In genomic region chr10:77080361-77081027, GRCh38 we compare ENCODE assay signal across 23 cellular contexts.
"Had no signal": no experiment of that assay in that cellular context is flagged by ENCODE, and none has a peak within 500 bp of the region (broad histone marks: within the 10 kb centered on the region; RNA-seq: fewer than 3 reads in every experiment).

No MANE protein-coding gene starts in this region.

- H3K27ac ChIP-seq: left lung, parathyroid adenoma, right atrium auricular region, thoracic aorta had no signal

- H3K9me3 Mint-ChIP-seq: activated CD4-positive, alpha-beta memory T cell treated with anti-CD3 and anti-CD28 coated beads for 36 hours; activated CD4-positive, alpha-beta T cell treated with anti-CD3 and anti-CD28 coated beads, Interleukin-2, amount 10 ng/mL, durations not matched to agents 24 days and 14 days; activated naive CD4-positive, alpha-beta T cell treated with anti-CD3 and anti-CD28 coated beads, Interleukin-2, amount 10 ng/mL, durations not matched to agents 7 days and 5 days; activated naive CD8-positive, alpha-beta T cell treated with anti-CD3 and anti-CD28 coated beads, Interleukin-2, amount 10 ng/mL, durations not matched to agents 7 days and 5 days; brain; nephron progenitor cell had no signal

- H3K79me2 ChIP-seq: parathyroid adenoma had no signal

- H3K27me3 ChIP-seq: ascending aorta, left lung, right atrium auricular region, spleen had no signal

- H3K4me3 Mint-ChIP-seq: activated CD4-positive, alpha-beta memory T cell treated with anti-CD3 and anti-CD28 coated beads for 36 hours; activated CD4-positive, alpha-beta T cell treated with anti-CD3 and anti-CD28 coated beads, Interleukin-2, amount 10 ng/mL, durations not matched to agents 24 days and 14 days; activated naive CD4-positive, alpha-beta T cell treated with anti-CD3 and anti-CD28 coated beads, Interleukin-2, amount 10 ng/mL, durations not matched to agents 7 days and 5 days; activated naive CD8-positive, alpha-beta T cell treated with anti-CD3 and anti-CD28 coated beads, Interleukin-2, amount 10 ng/mL, durations not matched to agents 7 days and 5 days; nephron progenitor cell; T-helper 17 cell had no signal

- H3K36me3 ChIP-seq: left lung, right atrium auricular region, spleen had no signal

- H2AFZ ChIP-seq: parathyroid adenoma had no signal

- H3K4me3 ChIP-seq: ascending aorta, left lung, lung, right atrium auricular region, spleen, thoracic aorta had no signal

- H3K4me1 Mint-ChIP-seq: activated CD4-positive, alpha-beta T cell treated with anti-CD3 and anti-CD28 coated beads, Interleukin-2, amount 10 ng/mL, durations not matched to agents 24 days and 14 days; activated naive CD4-positive, alpha-beta T cell treated with anti-CD3 and anti-CD28 coated beads, Interleukin-2, amount 10 ng/mL, durations not matched to agents 7 days and 5 days; activated naive CD8-positive, alpha-beta T cell treated with anti-CD3 and anti-CD28 coated beads, Interleukin-2, amount 10 ng/mL, durations not matched to agents 7 days and 5 days; T-helper 17 cell had no signal

- H3K9me3 ChIP-seq: ascending aorta, left lung, right atrium auricular region, spleen, thoracic aorta had no signal

- H3K27me3 Mint-ChIP-seq: activated CD4-positive, alpha-beta memory T cell treated with anti-CD3 and anti-CD28 coated beads for 36 hours; activated CD4-positive, alpha-beta T cell treated with anti-CD3 and anti-CD28 coated beads, Interleukin-2, amount 10 ng/mL, durations not matched to agents 24 days and 14 days; activated naive CD4-positive, alpha-beta T cell treated with anti-CD3 and anti-CD28 coated beads, Interleukin-2, amount 10 ng/mL, durations not matched to agents 7 days and 5 days; activated naive CD8-positive, alpha-beta T cell treated with anti-CD3 and anti-CD28 coated beads, Interleukin-2, amount 10 ng/mL, durations not matched to agents 7 days and 5 days had no signal

- H3K9ac ChIP-seq: parathyroid adenoma had no signal

- ATAC-seq: esophagus mucosa, T-helper 17 cell had no signal

- DNase-seq: activated CD4-positive, alpha-beta memory T cell treated with anti-CD3 and anti-CD28 coated beads for 36 hours; activated CD4-positive, alpha-beta T cell treated with anti-CD3 and anti-CD28 coated beads, Interleukin-2, amount 10 ng/mL, durations not matched to agents 24 days and 14 days; activated CD4-positive, CD25-positive, alpha-beta regulatory T cell treated with anti-CD3 and anti-CD28 coated beads, Interleukin-2, amount 50 U/mL, for 72 hours; activated CD8-positive, alpha-beta memory T cell treated with anti-CD3 and anti-CD28 coated beads, Interleukin-2, amount 50 U/mL, for 4 hours; activated gamma-delta T cell; activated naive CD4-positive, alpha-beta T cell treated with anti-CD3 and anti-CD28 coated beads, Interleukin-2, amount 10 ng/mL, durations not matched to agents 7 days and 5 days; activated naive CD8-positive, alpha-beta T cell treated with anti-CD3 and anti-CD28 coated beads, Interleukin-2, amount 10 ng/mL, durations not matched to agents 7 days and 5 days; activated T-cell treated with anti-CD3 and anti-CD28 coated beads, Interleukin-2, amount 50 U/mL, for 1 hour; cortex of kidney; left lung; nephron progenitor cell; spleen; stimulated activated naive CD4-positive, alpha-beta T cell treated with Interleukin-2 at 50 U/mL for 16 hours; SW 1271; T-helper 17 cell; trophoblast cell had no signal

- H3K4me1 ChIP-seq: parathyroid adenoma had no signal

- H3K27ac Mint-ChIP-seq: activated CD4-positive, alpha-beta memory T cell treated with anti-CD3 and anti-CD28 coated beads for 36 hours; activated CD4-positive, alpha-beta T cell treated with anti-CD3 and anti-CD28 coated beads, Interleukin-2, amount 10 ng/mL, durations not matched to agents 24 days and 14 days; activated naive CD4-positive, alpha-beta T cell treated with anti-CD3 and anti-CD28 coated beads, Interleukin-2, amount 10 ng/mL, durations not matched to agents 7 days and 5 days; activated naive CD8-positive, alpha-beta T cell treated with anti-CD3 and anti-CD28 coated beads, Interleukin-2, amount 10 ng/mL, durations not matched to agents 7 days and 5 days; nephron progenitor cell; T-helper 17 cell had no signal
